Comparison of ENCODE assay signal across 21 cellular contexts in genomic region chr1:153662269-153662668, GRCh38. TPM values are rescaled to one million over a fixed set of nuclear protein-coding genes. Genes with fewer than 3 reads are reported as not detected.
A peak's percentile ranks its signal among the peaks of the same experiment; 100 is the strongest.
DNase-seq lines count a peak whose midpoint lies in the region; ATAC-seq and TF ChIP-seq lines count a peak whose summit lies in the region.
"Had no signal": no experiment of that assay in that cellular context is flagged by ENCODE, and none has a peak within 500 bp of the region (broad histone marks: within the 10 kb centered on the region; RNA-seq: fewer than 3 reads in every experiment).

No MANE protein-coding gene starts in this region.

- no peaks in the 10 kb centered on the region for H3K9me3 ChIP-seq in breast epithelium
- H3K9me3 ChIP-seq in OCI-LY7 (ENCODE audit: low read length): no peaks in the 10 kb centered on the region
- H3K9me3 ChIP-seq in endodermal cell (ENCODE audit: control insufficient read depth, low read length): no peaks in the 10 kb centered on the region
- H3K9me3 ChIP-seq: ovary, testis had no signal

- H3K27ac ChIP-seq in breast epithelium (no peak overlapping the region), OCI-LY7 (ENCODE audit: low read depth, low read length, poor library complexity, severe bottlenecking) (no peak overlapping the region), endodermal cell (ENCODE audit: low read depth, low read length) (no peak overlapping the region)
- H3K27ac ChIP-seq: ovary, testis had no signal

- H3K9ac ChIP-seq in endodermal cell (ENCODE audit: extremely low read depth, low read length, poor library complexity, severe bottlenecking): no peak overlapping the region

- H3K27me3 Mint-ChIP-seq in MCF 10A (ENCODE audit: insufficient read depth, unreplicated experiment) (no peaks in the 10 kb centered on the region), endodermal cell (ENCODE audit: insufficient read depth) (no peaks in the 10 kb centered on the region)
- H3K27me3 Mint-ChIP-seq: CD4-positive, alpha-beta memory T cell; effector memory CD8-positive, alpha-beta T cell had no signal

- H3K4me2 ChIP-seq in OCI-LY7 (ENCODE audit: low read length): no peak overlapping the region

- H3K9me3 Mint-ChIP-seq in MCF 10A (ENCODE audit: unreplicated experiment) (no peaks in the 10 kb centered on the region), endodermal cell (no peaks in the 10 kb centered on the region)
- H3K9me3 Mint-ChIP-seq: CD4-positive, alpha-beta memory T cell; effector memory CD8-positive, alpha-beta T cell had no signal

- CTCF ChIA-PET in MCF 10A (lab: Yijun Ruan, JAX): interaction anchor here (0.6 to 1.3 kb wide), 4 partner anchors 15 to 258 kb away, joined by 3 to 4 read pairs (median 4); no protein-coding TSS in a partner anchor
- CTCF ChIA-PET in OCI-LY7 (lab: Charles Lee; ENCODE audit: unreplicated experiment): no interaction called here

- no peak for TF ChIP-seq CTCF in MCF 10A (IDR thresholded peaks at IDR 0.05; ENCODE audit: unreplicated experiment)
- no peak for TF ChIP-seq CTCF in breast epithelium (IDR thresholded peaks at IDR 0.05)
- TF ChIP-seq CTCF in OCI-LY7 (conservative IDR thresholded peaks at IDR 0.05; ENCODE audit: low read length): no peak
- TF ChIP-seq CTCF in endodermal cell (conservative IDR thresholded peaks at IDR 0.05): no peak

- H3K4me1 Mint-ChIP-seq in MCF 10A (ENCODE audit: insufficient read depth, unreplicated experiment): peaks cover 5% of the 10 kb centered on the region
- H3K4me1 Mint-ChIP-seq in endodermal cell: peaks cover 12% of the 10 kb centered on the region

- POLR2A ChIA-PET in MCF 10A (lab: Yijun Ruan, JAX) (interaction anchor here (1.0 to 5.3 kb wide), 7 partner anchors 7 to 89 kb away, joined by 3 to 72 read pairs (median 4); partner anchors contain the start of genes CHTOP and ILF2), OCI-LY7 (lab: Charles Lee) (interaction anchor here (2.7 kb wide), 1 partner anchor 28 kb away, joined by 7 read pairs; the partner anchor contains the start of gene CHTOP)

- H3K4me3 ChIP-seq in breast epithelium (no peak overlapping the region), OCI-LY7 (ENCODE audit: low read depth, low read length, poor library complexity, severe bottlenecking) (no peak overlapping the region), endodermal cell (ENCODE audit: low read length) (no peak overlapping the region)
- H3K4me3 ChIP-seq: lung, ovary, testis had no signal

- H3K27me3 ChIP-seq in breast epithelium (no peaks in the 10 kb centered on the region), endodermal cell (ENCODE audit: control insufficient read depth, insufficient read depth, low read length, poor library complexity, severe bottlenecking) (no peaks in the 10 kb centered on the region)
- H3K27me3 ChIP-seq: ovary, testis had no signal

- BruUV-seq in MCF 10A (replicated peaks; lab: Mats Ljungman, UMichigan) (TSS peak; percentile 70), OCI-LY7 (replicated peaks; lab: Mats Ljungman, UMichigan) (TSS peak; percentile 81)

- 80 to 93% methylated on average over 1 to 2 of the region's 2 CpGs for WGBS in endodermal cell (ENCODE audit: insufficient coverage in 1 of 2, insufficient read length in 1 of 2), 2 experiments

- H3K36me3 ChIP-seq in breast epithelium (peaks cover 11% of the 10 kb centered on the region), OCI-LY7 (ENCODE audit: insufficient read depth, low read length) (peaks cover 74% of the 10 kb centered on the region), endodermal cell (ENCODE audit: control insufficient read depth, insufficient read depth, low read length) (peaks cover 65% of the 10 kb centered on the region)
- H3K36me3 ChIP-seq: ovary had no signal

- TF ChIP-seq POLR2A in breast epithelium (IDR thresholded peaks at IDR 0.05): no peak

- H3K27ac Mint-ChIP-seq in MCF 10A (ENCODE audit: low read depth, unreplicated experiment) (no peak overlapping the region), endodermal cell (peak overlapping the region; percentile 74)

- no peaks in the 10 kb centered on the region for H3K9me2 ChIP-seq in OCI-LY7 (ENCODE audit: insufficient read depth, low read length)

- H2AFZ ChIP-seq in OCI-LY7 (ENCODE audit: low read length): no peak overlapping the region

- peaks cover 0 to 4% of the 10 kb centered on the region in 2 donors for H3K4me1 ChIP-seq in breast epithelium
- peaks cover 18% of the 10 kb centered on the region for H3K4me1 ChIP-seq in OCI-LY7 (ENCODE audit: insufficient read depth, low read length, poor library complexity, severe bottlenecking)
- H3K4me1 ChIP-seq in endodermal cell (ENCODE audit: control insufficient read depth, insufficient read depth, low read length): peaks cover 5% of the 10 kb centered on the region

- no peak overlapping the region for H3K4me3 Mint-ChIP-seq in MCF 10A (ENCODE audit: unreplicated experiment)
- no peak overlapping the region for H3K4me3 Mint-ChIP-seq in endodermal cell
- H3K4me3 Mint-ChIP-seq: CD4-positive, alpha-beta memory T cell; effector memory CD8-positive, alpha-beta T cell had no signal

- no peak for DNase-seq in MCF 10A (ENCODE audit: unreplicated experiment)
- DNase-seq in breast epithelium (ENCODE audit: low spot score in 2 of 2): no peak
- DNase-seq in OCI-LY7 (ENCODE audit: low spot score): no peak
- DNase-seq in endodermal cell: no peak
- DNase-seq in RKO (ENCODE audit: low spot score): no peak
- DNase-seq in activated gamma-delta T cell treated with Interleukin-2 at 50 U/mL for 16 hours: no peak
- DNase-seq in NCI-H774 (lab: John Stamatoyannopoulos, UW): no peak
- DNase-seq: activated CD4-positive, CD25-positive, alpha-beta regulatory T cell treated with anti-CD3 and anti-CD28 coated beads, Interleukin-2, amount 50 U/mL, for 72 hours; activated CD8-positive, alpha-beta memory T cell treated with anti-CD3 and anti-CD28 coated beads, Interleukin-2, amount 50 U/mL, for 4 hours; anterior cingulate cortex; CD4-positive, alpha-beta memory T cell; effector memory CD8-positive, alpha-beta T cell; HCEC 1CT; NCI-H1092 treated with DMSO at 0.1 percent for 48 hours; testis had no signal

- H3K36me3 Mint-ChIP-seq in MCF 10A (ENCODE audit: insufficient read depth, unreplicated experiment): no peaks in the 10 kb centered on the region
- peaks cover 61% of the 10 kb centered on the region for H3K36me3 Mint-ChIP-seq in endodermal cell (ENCODE audit: low read depth)

- H4K20me1 ChIP-seq in OCI-LY7 (ENCODE audit: insufficient read depth, low read length): peaks cover 6% of the 10 kb centered on the region; the same call in 1 of the 2 replicates

- intact Hi-C loops in MCF 10A (cut with micrococcal nuclease) (no loop called here), breast epithelium (cut with DNase I; ENCODE audit: low total_unique reads) (loop anchor here (2.0 kb wide), 1 partner anchor 59 kb away; no protein-coding TSS in a partner anchor), OCI-LY7 (cut with micrococcal nuclease; ENCODE audit: unreplicated experiment) (no loop called here)

- H3K79me2 ChIP-seq in OCI-LY7 (ENCODE audit: insufficient read depth, low read depth, low read length): peaks cover 18% of the 10 kb centered on the region

- ATAC-seq in GM18907 (IDR thresholded peaks at IDR 0.05; ENCODE audit: unreplicated experiment): no peak
- ATAC-seq: effector memory CD8-positive, alpha-beta T cell had no signal

RNA-seq across cellular contexts. Expression of gene SNAPIN, which starts 3.8 kb away (rescaled TPM):
- 55.9 and 63.7 TPM in 2 replicates for total RNA-seq in MCF 10A (2022)
- 10 to 100 TPM; 43.3 to 70.7 (median 54.2) TPM for total RNA-seq in breast epithelium
- total RNA-seq in OCI-LY7 (2014; rRNA removed; shearing (Covaris generic)): 33.2 and 44.5 TPM in 2 replicates
- 31.1 and 33.7 TPM in 2 replicates for total RNA-seq in OCI-LY7 (2022)
- 10 to 100 TPM; 23.5 to 25.5 TPM for total RNA-seq in endodermal cell
- 50.9 TPM for polyA plus RNA-seq in endodermal cell (2013, experiment 1 of 2)
- polyA plus RNA-seq in endodermal cell (2013, experiment 2 of 2): 42.8 TPM

RNA-seq across cellular contexts. Expression of gene ILF2, which starts 8.5 kb away (rescaled TPM):
- 348 and 374 TPM in 2 replicates for total RNA-seq in MCF 10A (2022)
- total RNA-seq in breast epithelium: 100 to 1,000 TPM in 2 of 3 donors, 10 to 100 TPM in 1; 92.2 to 169 (median 147) TPM
- 287 and 300 TPM in 2 replicates for total RNA-seq in OCI-LY7 (2014; rRNA removed; shearing (Covaris generic))
- total RNA-seq in OCI-LY7 (2022): 319 and 334 TPM in 2 replicates
- total RNA-seq in endodermal cell: 100 to 1,000 TPM; 280 to 315 TPM
- 351 TPM for polyA plus RNA-seq in endodermal cell (2013, experiment 1 of 2)
- polyA plus RNA-seq in endodermal cell (2013, experiment 2 of 2): 338 TPM

RNA-seq across cellular contexts. Expression of gene NPR1, which starts 16.2 kb away (rescaled TPM):
- total RNA-seq in MCF 10A (2022) (not detected in 2 replicates), breast epithelium (100 to 1,000 TPM in 1 of 3 donors, 10 to 100 TPM in 2; 19.9 to 134 (median 46.5) TPM), OCI-LY7 (2022) (not detected in 2 replicates), endodermal cell (1 to 10 TPM; 2.7 to 4.5 TPM)
- total RNA-seq in OCI-LY7 (2014; rRNA removed; shearing (Covaris generic)): 0.03 TPM in 1 of 2 replicates, not detected in the other
- polyA plus RNA-seq in endodermal cell (2013, experiment 1 of 2): 1.00 TPM
- polyA plus RNA-seq in endodermal cell (2013, experiment 2 of 2): 1.4 TPM
- total RNA-seq: CD4-positive, alpha-beta memory T cell; LHCN-M2; myocyte had no signal
- polyA plus RNA-seq: CD4-positive, alpha-beta memory T cell had no signal

RNA-seq across cellular contexts. Expression of gene CHTOP, which starts 28.4 kb away (rescaled TPM):
- 147 and 156 TPM in 2 replicates for total RNA-seq in MCF 10A (2022)
- 100 to 1,000 TPM in 1 of 3 donors, 10 to 100 TPM in 2; 37.1 to 112 (median 71.8) TPM for total RNA-seq in breast epithelium
- 70.9 and 85.3 TPM in 2 replicates for total RNA-seq in OCI-LY7 (2014; rRNA removed; shearing (Covaris generic))
- 106 and 107 TPM in 2 replicates for total RNA-seq in OCI-LY7 (2022)
- total RNA-seq in endodermal cell: 100 to 1,000 TPM in 1 of 2 donors, 10 to 100 TPM in 1; 98.4 to 117 TPM
- 115 TPM for polyA plus RNA-seq in endodermal cell (2013, experiment 1 of 2)
- 106 TPM for polyA plus RNA-seq in endodermal cell (2013, experiment 2 of 2)

RNA-seq across cellular contexts. Expression of gene S100A1, which starts 34.0 kb away (rescaled TPM):
- total RNA-seq in MCF 10A (2022) (0.74 TPM in 1 of 2 replicates, not detected in the other), breast epithelium (10 to 100 TPM in 2 of 3 donors, 1 to 10 TPM in 1; 6.1 to 40.0 (median 28.5) TPM), OCI-LY7 (2022) (not detected in 2 replicates), endodermal cell (1 to 10 TPM; 1.8 to 5.0 TPM)
- not detected in 2 replicates for total RNA-seq in OCI-LY7 (2014; rRNA removed; shearing (Covaris generic))
- polyA plus RNA-seq in endodermal cell (2013, experiment 1 of 2): 1.8 TPM
- 2.2 TPM for polyA plus RNA-seq in endodermal cell (2013, experiment 2 of 2)
- total RNA-seq: CD4-positive, alpha-beta memory T cell; NCI-H460 had no signal
- polyA plus RNA-seq: CD4-positive, alpha-beta memory T cell had no signal
